8 cellular contexts compared by ENCODE assay signal in genomic region chr17:29145289-29146058, GRCh38. TPM values are rescaled to one million over a fixed set of nuclear protein-coding genes. Genes with fewer than 3 reads are reported as not detected.
DNase-seq lines count a peak whose midpoint lies in the region; ATAC-seq, FAIRE-seq and TF ChIP-seq lines count a peak whose summit lies in the region.

No MANE protein-coding gene starts in this region.

- no peak overlapping the region for H3K4me2 ChIP-seq in HepG2 (ENCODE audit: low read depth, low read length)

- H3K4me1 Mint-ChIP-seq in activated CD4-positive, alpha-beta T cell treated with anti-CD3 and anti-CD28 coated beads for 36 hours, result peaks cover 68% of the 10 kb centered on the region

- peaks cover 49% of the 10 kb centered on the region for H3K79me2 ChIP-seq in HepG2 (ENCODE audit: insufficient read depth, low read length)

- H4K20me1 ChIP-seq in HepG2 (ENCODE audit: insufficient read depth, low read length), result peaks cover 42% of the 10 kb centered on the region

- TF ChIP-seq POLR2A in HepG2 (IDR thresholded peaks at IDR 0.05; ENCODE audit: insufficient read depth in 1 of 2, low read depth in 2 of 2, low read length in 2 of 2), result no peak

- CTCF ChIA-PET in activated CD4-positive, alpha-beta T cell treated with anti-CD3 and anti-CD28 coated beads for 36 hours (lab: Charles Lee), result interaction anchor here (0.6 to 21.7 kb wide), 36 partner anchors 7 to 595 kb away, joined by 3 to 300 read pairs (median 4); partner anchors contain the start of genes MYO18A and NUFIP2
- CTCF ChIA-PET in HepG2 (lab: Yijun Ruan, JAX; ENCODE audit: low intra/inter-chr PET ratio, low total read pairs), result interaction anchor here (0.9 to 2.3 kb wide), 3 partner anchors 35 to 146 kb away, joined by 4 to 20 read pairs (median 4); partner anchors contain the start of gene MYO18A

- peaks cover 59% of the 10 kb centered on the region for H3K4me1 ChIP-seq in HepG2 (ENCODE audit: insufficient read depth, low read length)

- TF ChIP-seq CTCF in HepG2 (CRISPR knock-in tag; IDR thresholded peaks at IDR 0.05), result peak; percentile 70

- in situ Hi-C loops in HepG2 (cut with HindIII; ENCODE audit: extremely low pct_ligation_motif_present, low pct_unique_long_range_greater_than_20kb), result loop anchor here (5.0 kb wide), 2 partner anchors 37 to 72 kb away; partner anchors contain the start of gene MYO18A

- no peaks in the 10 kb centered on the region for H3K9me3 Mint-ChIP-seq in activated CD4-positive, alpha-beta T cell treated with anti-CD3 and anti-CD28 coated beads for 36 hours (ENCODE audit: low read depth)

- no peak overlapping the region for H2AFZ ChIP-seq in HepG2 (ENCODE audit: low read length)

- H3K36me3 Mint-ChIP-seq in activated CD4-positive, alpha-beta T cell treated with anti-CD3 and anti-CD28 coated beads for 36 hours (ENCODE audit: low read depth), result peaks cover 2% of the 10 kb centered on the region

- FAIRE-seq in HepG2 (lab: Jason Lieb, UNC), result peak; percentile 90

- H3K4me3 Mint-ChIP-seq in activated CD4-positive, alpha-beta T cell treated with anti-CD3 and anti-CD28 coated beads for 36 hours, result no peak overlapping the region

- BruUV-seq in HepG2 (replicated peaks; lab: Mats Ljungman, UMichigan), result no TSS peak

- peaks cover 6 to 20% of the 10 kb centered on the region in 2 experiments for H3K36me3 ChIP-seq in HepG2 (replicated peaks in 1 of 2; ENCODE audit: control insufficient read depth in 1 of 2, insufficient read depth in 2 of 2, low read length in 2 of 2)

- H3K9ac ChIP-seq in HepG2 (ENCODE audit: insufficient read depth, low read depth, low read length), result no peak overlapping the region

- no peak overlapping the region for H3K27ac ChIP-seq in HepG2 (ENCODE audit: extremely low read length, insufficient read depth, low read length)

- H3K4me3 ChIP-seq in HepG2 (replicated peaks in 1 of 3; ENCODE audit: insufficient read depth in 1 of 3, low read depth in 2 of 3, low read length in 3 of 3), result no peak overlapping the region

- TF ChIP-seq EP300 in HepG2 (IDR thresholded peaks at IDR 0.05; ENCODE audit: low read depth in 2 of 2, low read length in 2 of 2) (no peak), HepG2 (CRISPR knock-in tag; IDR thresholded peaks at IDR 0.05; ENCODE audit: borderline replicate concordance) (no peak)

- 68% methylated on average over 12 of the region's 12 CpGs for WGBS in HepG2 (ENCODE audit: low lambda C conversion rate)

- TF ChIP-seq RAD21 in HepG2 (CRISPR knock-in tag; IDR thresholded peaks at IDR 0.05), result peak; percentile 56; the same call in 1 of the 2 replicates

- no peaks in the 10 kb centered on the region for H3K9me3 ChIP-seq in HepG2 (ENCODE audit: low read length)

- ATAC-seq in HG02885 (IDR thresholded peaks at IDR 0.05; ENCODE audit: poor library complexity, unreplicated experiment) (peak; percentile 48), HepG2 (peak; percentile 48), GM21528 (IDR thresholded peaks at IDR 0.05; ENCODE audit: low FRiP score, unreplicated experiment) (no peak)
- peak; percentile 65 for ATAC-seq in activated CD4-positive, alpha-beta T cell treated with anti-CD3 and anti-CD28 coated beads for 36 hours

- H3K27me3 Mint-ChIP-seq in activated CD4-positive, alpha-beta T cell treated with anti-CD3 and anti-CD28 coated beads for 36 hours, result no peaks in the 10 kb centered on the region

- no peaks in the 10 kb centered on the region for H3K27me3 ChIP-seq in HepG2 (ENCODE audit: control insufficient read depth in 1 of 2, insufficient read depth in 2 of 2, low read length in 2 of 2)

- DNase-seq in EL (peak; percentile 78), NCI-H510A treated with DMSO at 0.1 percent for 48 hours (lab: John Stamatoyannopoulos, UW) (peak; percentile 63), cerebellar cortex (ENCODE audit: low spot score) (peak; percentile 93), HepG2 (ENCODE audit: low spot score) (peak; percentile 68)
- DNase-seq in activated CD4-positive, alpha-beta T cell treated with anti-CD3 and anti-CD28 coated beads for 36 hours, result peak; percentile 84
- DNase-seq in stimulated activated CD8-positive, alpha-beta memory T cell treated with anti-CD3 and anti-CD28 coated beads, Interleukin-4, amount 100 ng/mL, for 24 hours (ENCODE audit: low read depth), result peak; percentile 45

- peak overlapping the region; percentile 88 for H3K27ac Mint-ChIP-seq in activated CD4-positive, alpha-beta T cell treated with anti-CD3 and anti-CD28 coated beads for 36 hours

- intact Hi-C loops in activated CD4-positive, alpha-beta T cell treated with anti-CD3 and anti-CD28 coated beads for 36 hours (cut with DNase I, micrococcal nuclease), result loop anchor here (1.0 kb wide), 2 partner anchors 21 to 74 kb away; no protein-coding TSS in a partner anchor
- intact Hi-C loops in HepG2 (cut with micrococcal nuclease; ENCODE audit: unreplicated experiment), result loop anchor here (1.0 to 10.0 kb wide), 2 partner anchors 61 to 74 kb away; no protein-coding TSS in a partner anchor

- POLR2A ChIA-PET in activated CD4-positive, alpha-beta T cell treated with anti-CD3 and anti-CD28 coated beads for 36 hours (lab: Charles Lee), result interaction anchor here (1.0 to 1.7 kb wide), 6 partner anchors 21 to 149 kb away, joined by 3 to 6 read pairs (median 4); partner anchors contain the start of gene NUFIP2
- POLR2A ChIA-PET in HepG2 (lab: Yijun Ruan, JAX), result interaction anchor here (0.8 to 21.6 kb wide), 4 partner anchors 10 to 149 kb away, joined by 3 to 618 read pairs (median 8); partner anchors contain the start of genes MYO18A and NUFIP2

TF ChIP-seq in HepG2, 621 proteins besides CTCF, POLR2A, EP300 and RAD21 (continues in another document):
- TF ChIP-seq BORCS8-MEF2B (CRISPR knock-in tag; IDR thresholded peaks at IDR 0.05) (no peak), IRF1 (CRISPR knock-in tag; IDR thresholded peaks at IDR 0.05; ENCODE audit: low read depth) (no peak), ZNF512B (CRISPR knock-in tag; IDR thresholded peaks at IDR 0.05; ENCODE audit: borderline replicate concordance) (no peak), TEAD3 (CRISPR knock-in tag; optimal IDR thresholded peaks at IDR 0.05; ENCODE audit: borderline replicate concordance) (peak; percentile 13), ZNF580 (CRISPR knock-in tag; IDR thresholded peaks at IDR 0.05; ENCODE audit: borderline replicate concordance, low read depth) (no peak), SMC3 (IDR thresholded peaks at IDR 0.05; ENCODE audit: low read length) (peak; percentile 63; the same call in 1 of the 2 replicates), MLLT10 (CRISPR knock-in tag; IDR thresholded peaks at IDR 0.05) (no peak)

RNA-seq across cellular contexts. Expression of gene MYO18A, which starts 34.7 kb away (rescaled TPM):
- 10 to 100 TPM; 31.9 to 38.2 TPM for total RNA-seq in activated CD4-positive, alpha-beta T cell treated with anti-CD3 and anti-CD28 coated beads for 36 hours
- total RNA-seq in HepG2 (2016; rRNA removed; fragmentation: Illumina TruSeq; extraction: Trizol), result 21.2 and 24.8 TPM in 2 replicates
- total RNA-seq in HepG2 (2016; cell fraction: cytosol; rRNA removed; fragmentation: Illumina TruSeq; extraction: Trizol; ENCODE audit: low read depth), result 4.9 and 7.5 TPM in 2 replicates
- total RNA-seq in HepG2 (2016; cell fraction: insoluble cytoplasmic fraction; rRNA removed; fragmentation: Illumina TruSeq; extraction: Trizol), result 16.3 and 25.6 TPM in 2 replicates
- total RNA-seq in HepG2 (2016; cell fraction: membrane; rRNA removed; fragmentation: Illumina TruSeq; extraction: Trizol), result 5.8 and 6.0 TPM in 2 replicates
- total RNA-seq in HepG2 (2016; cell fraction: nucleus; rRNA removed; fragmentation: Illumina TruSeq; extraction: Trizol), result 24.8 and 30.3 TPM in 2 replicates
- 16.8 and 23.2 TPM in 2 replicates for polyA plus RNA-seq in HepG2 (2011; rRNA removed)
- 8.3 and 9.6 TPM in 2 replicates for polyA plus RNA-seq in HepG2 (2011; cell fraction: cytosol; rRNA removed)
- 155 and 159 TPM in 2 replicates for polyA plus RNA-seq in HepG2 (2011; cell fraction: nucleus; rRNA removed)
- polyA plus RNA-seq in HepG2 (2012), result 42.0 and 44.5 TPM in 2 replicates
- polyA plus RNA-seq in HepG2 (2016; cell fraction: cytosol; fragmentation: Illumina TruSeq; extraction: Trizol; ENCODE audit: low read depth), result 0.96 and 1.4 TPM in 2 replicates
- 16.0 and 20.4 TPM in 2 replicates for polyA plus RNA-seq in HepG2 (2016; cell fraction: insoluble cytoplasmic fraction; fragmentation: Illumina TruSeq; extraction: Trizol; ENCODE audit: low read depth)
- polyA plus RNA-seq in HepG2 (2016; cell fraction: membrane; fragmentation: Illumina TruSeq; extraction: Trizol; ENCODE audit: low read depth), result 2.4 and 3.0 TPM in 2 replicates
- polyA plus RNA-seq in HepG2 (2016; cell fraction: nucleus; fragmentation: Illumina TruSeq; extraction: Trizol; ENCODE audit: insufficient read depth, low read depth), result 72.8 and 77.7 TPM in 2 replicates
- polyA minus RNA-seq in HepG2 (2011; rRNA and poly(A)+ RNA removed; ENCODE audit: low replicate concordance), result 39.4 and 67.1 TPM in 2 replicates
- 13.7 and 17.4 TPM in 2 replicates for polyA minus RNA-seq in HepG2 (2011; cell fraction: cytosol; rRNA and poly(A)+ RNA removed)
- 65.8 and 83.4 TPM in 2 replicates for polyA minus RNA-seq in HepG2 (2011; cell fraction: nucleus; rRNA and poly(A)+ RNA removed)
